Comparison of ENCODE assay signal across 11 cellular contexts in the genomic region with DNA sequence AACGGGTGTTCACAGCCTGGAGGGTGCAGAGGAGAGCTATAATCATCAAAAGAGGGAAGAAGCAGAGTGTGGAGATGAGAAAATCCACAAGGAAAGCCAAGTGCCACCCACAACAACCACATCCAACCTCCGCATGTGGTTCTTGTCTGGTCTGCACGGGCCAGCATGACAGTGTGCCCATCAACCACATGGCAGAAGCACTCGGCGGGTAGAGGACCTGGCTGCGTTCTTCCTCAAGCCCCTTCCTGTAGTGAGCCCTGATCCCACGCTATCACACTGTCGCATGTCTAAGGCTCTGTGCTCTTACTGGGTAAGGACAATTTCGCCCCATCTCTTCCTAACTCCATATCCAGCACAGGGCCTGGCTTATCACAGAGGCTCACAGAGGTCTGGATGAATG. TPM values are rescaled to one million over a fixed set of nuclear protein-coding genes. Genes with fewer than 3 reads are reported as not detected.
A peak's percentile ranks its signal among the peaks of the same experiment; 100 is the strongest.
DNase-seq lines count a peak whose midpoint lies in the region; ATAC-seq and TF ChIP-seq lines count a peak whose summit lies in the region.
"Had no signal": no experiment of that assay in that cellular context is flagged by ENCODE, and none has a peak within 500 bp of the region (broad histone marks: within the 10 kb centered on the region; RNA-seq: fewer than 3 reads in every experiment).

No MANE protein-coding gene starts in this region.

- no peak overlapping the region for H3K4me3 ChIP-seq in liver (ENCODE audit: low read depth in 1 of 3, low read length in 3 of 3)
- no peak overlapping the region for H3K4me3 ChIP-seq in transverse colon
- H3K4me3 ChIP-seq: body of pancreas had no signal

- no peak for ATAC-seq in stimulated activated naive CD8-positive, alpha-beta T cell treated with anti-CD3 and anti-CD28 coated beads, Interleukin-15, Interleukin-2, amounts not matched to agents 100 U/mL and 50 U/mL, for 24 hours
- no peak for ATAC-seq in activated CD8-positive, alpha-beta T cell treated with anti-CD3 and anti-CD28 coated beads, Interleukin-2, amount 10 ng/mL, durations not matched to agents 7 days and 5 days
- ATAC-seq in GM21737 (IDR thresholded peaks at IDR 0.05; ENCODE audit: unreplicated experiment) (no peak), GM18502 (IDR thresholded peaks at IDR 0.05; ENCODE audit: poor library complexity, unreplicated experiment) (no peak)

- H3K27ac ChIP-seq in liver (ENCODE audit: low read depth in 1 of 2, low read length in 2 of 2): peak overlapping the region; percentile 69 to 74
- peak overlapping the region; percentile 59 to 78 (median 70) for H3K27ac ChIP-seq in transverse colon

- CTCF ChIA-PET in activated CD8-positive, alpha-beta T cell treated with anti-CD3 and anti-CD28 coated beads, Interleukin-2, amount 10 ng/mL, durations not matched to agents 7 days and 5 days (lab: Charles Lee): interaction anchor here (0.6 to 4.4 kb wide), 4 partner anchors 14 to 91 kb away, joined by 4 to 100 read pairs (median 17); a partner anchor contains a TSS

- H3K27ac Mint-ChIP-seq in stimulated activated naive CD8-positive, alpha-beta T cell treated with anti-CD3 and anti-CD28 coated beads, Interleukin-15, Interleukin-2, amounts not matched to agents 100 ng/mL and 50 ng/mL, for 24 hours: peak overlapping the region; percentile 90
- peak overlapping the region; percentile 66 for H3K27ac Mint-ChIP-seq in activated CD8-positive, alpha-beta T cell treated with anti-CD3 and anti-CD28 coated beads, Interleukin-2, amount 10 ng/mL, durations not matched to agents 7 days and 5 days

- TF ChIP-seq CTCF in liver (IDR thresholded peaks at IDR 0.05; ENCODE audit: low read depth, low read length, missing input control): no peak
- no peak for TF ChIP-seq CTCF in transverse colon (IDR thresholded peaks at IDR 0.05)

- peaks cover 10 to 55% (median 48%) of the 10 kb centered on the region in 4 donors for H3K4me1 ChIP-seq in liver (ENCODE audit: control insufficient read depth in 4 of 4, insufficient read depth in 4 of 4, low read length in 3 of 4)
- peaks cover 15 to 33% (median 30%) of the 10 kb centered on the region in 4 donors for H3K4me1 ChIP-seq in transverse colon

- H3K36me3 ChIP-seq in liver (ENCODE audit: control insufficient read depth in 4 of 4, insufficient read depth in 3 of 4, low read depth in 1 of 4, low read length in 3 of 4) (peaks cover 7 to 28% (median 9%) of the 10 kb centered on the region in 4 donors), transverse colon (no peaks in the 10 kb centered on the region)

- peak overlapping the region; percentile 8 for H3K4me3 Mint-ChIP-seq in stimulated activated naive CD8-positive, alpha-beta T cell treated with anti-CD3 and anti-CD28 coated beads, Interleukin-15, Interleukin-2, amounts not matched to agents 100 ng/mL and 50 ng/mL, for 24 hours
- H3K4me3 Mint-ChIP-seq in activated CD8-positive, alpha-beta T cell treated with anti-CD3 and anti-CD28 coated beads, Interleukin-2, amount 10 ng/mL, durations not matched to agents 7 days and 5 days: no peak overlapping the region
- H3K4me3 Mint-ChIP-seq: T-helper 1 cell treated with Interleukin-12 subunit alpha and Interleukin-12 subunit beta and Interleukin-4 antibody, amounts not matched to agents 30 μg/mL and 1 μg/mL, for 36 hours had no signal

- WGBS in liver: 96% methylated on average over 9 of the region's 9 CpGs
- WGBS in transverse colon (ENCODE audit: low coverage in 1 of 2), 2 donors: 87 to 93% methylated on average over 3 to 9 of the region's 9 CpGs

- TF ChIP-seq POLR2A in transverse colon (IDR thresholded peaks at IDR 0.05): no peak

- H3K9me3 ChIP-seq in liver (ENCODE audit: control insufficient read depth in 4 of 4, low read length in 3 of 4) (no peaks in the 10 kb centered on the region), transverse colon (no peaks in the 10 kb centered on the region)
- H3K9me3 ChIP-seq: body of pancreas had no signal

- H3K27me3 Mint-ChIP-seq in stimulated activated naive CD8-positive, alpha-beta T cell treated with anti-CD3 and anti-CD28 coated beads, Interleukin-15, Interleukin-2, amounts not matched to agents 100 ng/mL and 50 ng/mL, for 24 hours: no peaks in the 10 kb centered on the region
- H3K27me3 Mint-ChIP-seq in activated CD8-positive, alpha-beta T cell treated with anti-CD3 and anti-CD28 coated beads, Interleukin-2, amount 10 ng/mL, durations not matched to agents 7 days and 5 days (ENCODE audit: low read depth): no peaks in the 10 kb centered on the region

- no peak for DNase-seq in stimulated activated naive CD8-positive, alpha-beta T cell treated with anti-CD3 and anti-CD28 coated beads, Interleukin-15, Interleukin-2, amounts not matched to agents 100 U/mL and 50 U/mL, for 24 hours
- DNase-seq in activated CD8-positive, alpha-beta T cell treated with anti-CD3 and anti-CD28 coated beads, Interleukin-2, amount 10 ng/mL, durations not matched to agents 7 days and 5 days: no peak
- no peak for DNase-seq in transverse colon
- no peak for DNase-seq in HK-2 (ENCODE audit: unreplicated experiment)
- DNase-seq: NCI-H1092 had no signal

- TF ChIP-seq RAD21 in liver (IDR thresholded peaks at IDR 0.05): no peak

- no peak for TF ChIP-seq EP300 in transverse colon (IDR thresholded peaks at IDR 0.05; ENCODE audit: low read depth)

- intact Hi-C loops in transverse colon (cut with DNase I; ENCODE audit: low total_unique reads): no loop called here

- H3K9ac ChIP-seq in liver (ENCODE audit: low read depth in 1 of 2, low read length in 2 of 2): no peak overlapping the region

- H3K27me3 ChIP-seq in liver (ENCODE audit: control insufficient read depth in 4 of 4, insufficient read depth in 4 of 4, low read length in 3 of 4): no peaks in the 10 kb centered on the region
- H3K27me3 ChIP-seq in transverse colon: no peaks in the 10 kb centered on the region
- H3K27me3 ChIP-seq: body of pancreas had no signal

- in situ Hi-C loops in transverse colon (cut with MboI; ENCODE audit: low pct_ligation_motif_present in 1 of 4, low pct_unique_long_range_greater_than_20kb in 1 of 4, low sequenced_read_pairs in 3 of 4): loop anchor here in 2 of 4 donors (5.0 to 25.0 kb wide), 3 partner anchors 50 to 365 kb away; a partner anchor contains a TSS

- POLR2A ChIA-PET in activated CD8-positive, alpha-beta T cell treated with anti-CD3 and anti-CD28 coated beads, Interleukin-2, amount 10 ng/mL, durations not matched to agents 7 days and 5 days (lab: Charles Lee): interaction anchor here (1.0 kb wide), 1 partner anchor 52 kb away, joined by 3 read pairs; no protein-coding TSS in a partner anchor

- peaks cover 21% of the 10 kb centered on the region for H3K4me1 Mint-ChIP-seq in stimulated activated naive CD8-positive, alpha-beta T cell treated with anti-CD3 and anti-CD28 coated beads, Interleukin-15, Interleukin-2, amounts not matched to agents 100 ng/mL and 50 ng/mL, for 24 hours (ENCODE audit: low read depth)
- peaks cover 23% of the 10 kb centered on the region for H3K4me1 Mint-ChIP-seq in activated CD8-positive, alpha-beta T cell treated with anti-CD3 and anti-CD28 coated beads, Interleukin-2, amount 10 ng/mL, durations not matched to agents 7 days and 5 days (ENCODE audit: low read depth)

- H3K36me3 Mint-ChIP-seq in stimulated activated naive CD8-positive, alpha-beta T cell treated with anti-CD3 and anti-CD28 coated beads, Interleukin-15, Interleukin-2, amounts not matched to agents 100 ng/mL and 50 ng/mL, for 24 hours (ENCODE audit: low read depth): peaks cover 21% of the 10 kb centered on the region
- peaks cover 23% of the 10 kb centered on the region for H3K36me3 Mint-ChIP-seq in activated CD8-positive, alpha-beta T cell treated with anti-CD3 and anti-CD28 coated beads, Interleukin-2, amount 10 ng/mL, durations not matched to agents 7 days and 5 days (ENCODE audit: low read depth)

- H3K9me3 Mint-ChIP-seq in stimulated activated naive CD8-positive, alpha-beta T cell treated with anti-CD3 and anti-CD28 coated beads, Interleukin-15, Interleukin-2, amounts not matched to agents 100 ng/mL and 50 ng/mL, for 24 hours: no peaks in the 10 kb centered on the region
- H3K9me3 Mint-ChIP-seq in activated CD8-positive, alpha-beta T cell treated with anti-CD3 and anti-CD28 coated beads, Interleukin-2, amount 10 ng/mL, durations not matched to agents 7 days and 5 days (ENCODE audit: insufficient read depth): no peaks in the 10 kb centered on the region
- H3K9me3 Mint-ChIP-seq: T-helper 1 cell treated with Interleukin-12 subunit alpha and Interleukin-12 subunit beta and Interleukin-4 antibody, amounts not matched to agents 30 μg/mL and 1 μg/mL, for 36 hours had no signal

TF ChIP-seq in liver, 16 proteins besides CTCF, POLR2A, EP300 and RAD21 (continues in another document):
- TF ChIP-seq HNF4A (conservative IDR thresholded peaks at IDR 0.05) (no peak), SP1 (IDR thresholded peaks at IDR 0.05) (no peak), EGR1 (IDR thresholded peaks at IDR 0.05; ENCODE audit: low read depth in 2 of 2) (no peak), YY1 (IDR thresholded peaks at IDR 0.05) (no peak), TAF1 (conservative IDR thresholded peaks at IDR 0.05) (no peak), JUND (IDR thresholded peaks at IDR 0.05) (no peak), GABPA (IDR thresholded peaks at IDR 0.05 in 1 of 2, conservative IDR thresholded peaks at IDR 0.05 in 1 of 2) (no peak), NR2F2 (IDR thresholded peaks at IDR 0.05) (no peak)

RNA-seq across cellular contexts. Expression of a gene that starts 41.9 kb away (rescaled TPM):
- 10 to 100 TPM; 31.0 to 33.2 TPM for total RNA-seq in activated CD8-positive, alpha-beta T cell treated with anti-CD3 and anti-CD28 coated beads, Interleukin-2, amount 10 ng/mL, durations not matched to agents 7 days and 5 days
- total RNA-seq in liver (10 to 100 TPM; 10.6 to 84.4 TPM), transverse colon (100 to 1,000 TPM in 1 of 4 donors, 10 to 100 TPM in 3; 26.9 to 199 (median 55.1) TPM)
- polyA plus RNA-seq in liver: 10 to 100 TPM in 1 of 2 donors, 1 to 10 TPM in 1; 3.8 to 12.4 TPM

RNA-seq across cellular contexts. Expression of a gene that starts 53.0 kb away (rescaled TPM):
- total RNA-seq in activated CD8-positive, alpha-beta T cell treated with anti-CD3 and anti-CD28 coated beads, Interleukin-2, amount 10 ng/mL, durations not matched to agents 7 days and 5 days: 10 to 100 TPM; 57.5 to 60.7 TPM
- total RNA-seq in liver (10 to 100 TPM; 56.2 to 84.8 TPM), transverse colon (100 to 1,000 TPM; 160 to 288 (median 198) TPM)
- polyA plus RNA-seq in liver: 10 to 100 TPM; 25.9 to 62.4 TPM
